In genomic region chr11:74255741-74256369, GRCh38 we compare ENCODE assay signal across 8 cellular contexts. TPM values are rescaled to one million over a fixed set of nuclear protein-coding genes. Genes with fewer than 3 reads are reported as not detected.
DNase-seq lines count a peak whose midpoint lies in the region; TF ChIP-seq lines count a peak whose summit lies in the region.

No MANE protein-coding gene starts in this region.

- no peaks in the 10 kb centered on the region for H3K4me1 ChIP-seq in BE2C

- DNase-seq in BE2C = peak; percentile 47
- DNase-seq in H7 = peak; percentile 75
- DNase-seq in NCI-H748 (lab: John Stamatoyannopoulos, UW; ENCODE audit: unreplicated experiment) = peak; percentile 60
- peak; percentile 13 to 27 for DNase-seq in activated CD8-positive, alpha-beta memory T cell treated with anti-CD3 and anti-CD28 coated beads for 1 hour (ENCODE audit: extremely low read depth in 1 of 2, low read depth in 1 of 2)
- peak; percentile 45 for DNase-seq in epidermal melanocyte (ENCODE audit: insufficient read length, low spot score)
- DNase-seq in mucosa of gallbladder (ENCODE audit: low spot score) = peak; percentile 56
- peak; percentile 45 for DNase-seq in stromal cell of bone marrow (ENCODE audit: low read depth)
- DNase-seq in NK-92 treated with Interleukin-12 subunit alpha and Interleukin-12 subunit beta, amount 100 ng/mL, for 24 hours (lab: John Stamatoyannopoulos, UW) = no peak

- H3K4me3 ChIP-seq in BE2C (ENCODE audit: low read depth, low read length) (no peak overlapping the region), H7 (ENCODE audit: insufficient read depth, low read depth, low read length) (no peak overlapping the region)

- H3K36me3 ChIP-seq in BE2C = peaks cover 8% of the 10 kb centered on the region
- peaks cover 6% of the 10 kb centered on the region for H3K36me3 ChIP-seq in H7 (replicated peaks; ENCODE audit: control insufficient read depth, insufficient read depth, low read length)

- H3K27me3 ChIP-seq in BE2C (no peaks in the 10 kb centered on the region), H7 (ENCODE audit: control insufficient read depth, insufficient read depth, low read length) (no peaks in the 10 kb centered on the region; the same call in 1 of the 2 replicates)

- no peaks in the 10 kb centered on the region for H3K9me3 ChIP-seq in BE2C

- peak; percentile 98 for TF ChIP-seq CTCF in BE2C (IDR thresholded peaks at IDR 0.05; ENCODE audit: low read depth, low read length)

RNA-seq across cellular contexts. Expression of gene P4HA3, which starts 55.6 kb away (rescaled TPM):
- polyA plus RNA-seq in BE2C (2012; ENCODE audit: insufficient read depth, insufficient read length, low read depth) = not detected
- total RNA-seq in H7 (2014; rRNA removed; shearing (Covaris generic)) = 0.14 TPM in 1 of 2 replicates, not detected in the other
- total RNA-seq in mucosa of gallbladder = 1.0 TPM
